In the genomic region with DNA sequence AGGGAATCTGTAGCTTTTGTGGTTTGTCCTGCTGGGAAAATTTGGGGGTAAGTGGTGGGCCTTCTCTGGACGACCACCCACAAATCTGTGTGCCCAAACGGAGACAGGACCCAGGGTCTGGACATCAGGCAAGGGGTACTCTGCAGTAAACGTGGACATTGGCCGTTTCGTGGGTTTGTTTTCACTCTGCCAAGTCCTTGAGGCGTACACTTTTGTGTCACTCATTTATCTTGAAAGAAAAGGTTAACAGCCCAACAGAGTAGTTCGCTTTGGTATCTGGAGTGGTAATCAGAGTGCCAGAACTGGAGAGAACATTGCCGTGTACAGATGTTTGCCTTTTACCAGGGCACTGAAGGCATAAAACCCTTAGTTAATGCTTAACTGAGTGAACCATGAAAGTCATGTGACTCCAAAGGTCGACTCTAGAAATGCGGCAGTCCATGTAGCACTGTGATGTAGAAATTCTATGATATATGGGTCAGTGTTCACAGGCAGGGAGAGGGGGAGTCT, we compare ENCODE assay signal across 6 cellular contexts. TPM values are rescaled to one million over a fixed set of nuclear protein-coding genes. Genes with fewer than 3 reads are reported as not detected.
DNase-seq lines count a peak whose midpoint lies in the region; ATAC-seq and TF ChIP-seq lines count a peak whose summit lies in the region.

No MANE protein-coding gene starts in this region.

- H3K4me3 ChIP-seq in adrenal gland: peak overlapping the region; percentile 7 to 93 (median 56)
- H3K4me3 ChIP-seq in mucosa of descending colon: peak overlapping the region; percentile 97

- H3K36me3 ChIP-seq in adrenal gland (replicated peaks in 1 of 2) (no peaks in the 10 kb centered on the region), mucosa of descending colon (ENCODE audit: low read depth) (no peaks in the 10 kb centered on the region)

- H3K4me1 ChIP-seq in adrenal gland (replicated peaks in 1 of 2): peaks cover 30 to 57% of the 10 kb centered on the region in 2 donors
- peaks cover 46% of the 10 kb centered on the region for H3K4me1 ChIP-seq in mucosa of descending colon (ENCODE audit: low read depth)

- H3K4me3 Mint-ChIP-seq in activated T-cell treated with anti-CD3 and anti-CD28 coated beads, Interleukin-2, amount 50 U/mL, for 4 hours: peak overlapping the region; percentile 89

- TF ChIP-seq CTCF in adrenal gland (IDR thresholded peaks at IDR 0.05) (peak in 1 of 6 experiments; percentile 1), mucosa of descending colon (IDR thresholded peaks at IDR 0.05) (no peak)

- no peak for DNase-seq in activated T-cell treated with anti-CD3 and anti-CD28 coated beads, Interleukin-2, amount 50 U/mL, for 4 hours
- DNase-seq in activated T-cell treated with anti-CD3 and anti-CD28 coated beads for 4 hours (no peak), adrenal gland (peak in 1 of 7 donors; percentile 60), mucosa of descending colon (peak in 1 of 3 donors; percentile 77), SIG-M5 (lab: John Stamatoyannopoulos, UW) (no peak)
- no peak for DNase-seq in stimulated activated CD8-positive, alpha-beta memory T cell treated with anti-CD3 and anti-CD28 coated beads, Interleukin-4, amount 100 ng/mL, for 48 hours

- ATAC-seq in activated T-cell treated with anti-CD3 and anti-CD28 coated beads, Interleukin-2, amount 50 U/mL, for 4 hours: no peak
- peak; percentile 68 for ATAC-seq in mucosa of descending colon

- H3K27ac ChIP-seq in adrenal gland: peak overlapping the region; percentile 89 to 99 (median 94)

- H3K27me3 ChIP-seq in adrenal gland: no peaks in the 10 kb centered on the region

- peaks cover 49% of the 10 kb centered on the region for H3K4me1 Mint-ChIP-seq in activated T-cell treated with anti-CD3 and anti-CD28 coated beads, Interleukin-2, amount 50 U/mL, for 4 hours (ENCODE audit: low read depth)

- no peaks in the 10 kb centered on the region for H3K36me3 Mint-ChIP-seq in activated T-cell treated with anti-CD3 and anti-CD28 coated beads, Interleukin-2, amount 50 U/mL, for 4 hours (ENCODE audit: insufficient read depth)

- H3K9me3 ChIP-seq in adrenal gland (replicated peaks in 1 of 3) (no peaks in the 10 kb centered on the region), mucosa of descending colon (no peaks in the 10 kb centered on the region)

- TF ChIP-seq POLR2A in adrenal gland (IDR thresholded peaks at IDR 0.05): peak in 1 of 2 donors; percentile 44

- intact Hi-C loops in adrenal gland (cut with DNase I) (no loop called here), mucosa of descending colon (cut with DNase I, micrococcal nuclease) (no loop called here)

- no peaks in the 10 kb centered on the region for H3K9me3 Mint-ChIP-seq in activated T-cell treated with anti-CD3 and anti-CD28 coated beads, Interleukin-2, amount 50 U/mL, for 4 hours

- 1 to 6% (median 4%) methylated on average over 10 of the region's 10 CpGs for WGBS in adrenal gland, 4 donors

- no peaks in the 10 kb centered on the region for H3K27me3 Mint-ChIP-seq in activated T-cell treated with anti-CD3 and anti-CD28 coated beads, Interleukin-2, amount 50 U/mL, for 4 hours (ENCODE audit: low read depth)

RNA-seq across cellular contexts. Expression of a gene that starts 15.4 kb away (rescaled TPM):
- 10 to 100 TPM; 27.3 to 29.3 (median 27.8) TPM for total RNA-seq in activated T-cell treated with anti-CD3 and anti-CD28 coated beads, Interleukin-2, amount 50 U/mL, for 4 hours
- total RNA-seq in adrenal gland (10 to 100 TPM; 42.0 to 66.0 (median 51.5) TPM), mucosa of descending colon (10 to 100 TPM; 72.2 to 94.7 (median 83.3) TPM)
- 10 to 100 TPM; 67.5 to 96.3 (median 86.3) TPM for polyA plus RNA-seq in adrenal gland

RNA-seq across cellular contexts. Expression of a gene that starts 15.6 kb away (rescaled TPM):
- 1 to 10 TPM; 1.2 to 1.5 (median 1.3) TPM for total RNA-seq in activated T-cell treated with anti-CD3 and anti-CD28 coated beads, Interleukin-2, amount 50 U/mL, for 4 hours
- total RNA-seq in adrenal gland (1 to 10 TPM; 1.8 to 3.7 (median 2.8) TPM), mucosa of descending colon (1 to 10 TPM; 1.9 TPM)
- polyA plus RNA-seq in adrenal gland: 1 to 10 TPM; 1.2 to 2.9 (median 1.3) TPM

RNA-seq across cellular contexts. Expression of a gene that starts 36.4 kb away (rescaled TPM):
- total RNA-seq in activated T-cell treated with anti-CD3 and anti-CD28 coated beads, Interleukin-2, amount 50 U/mL, for 4 hours: not detected
- total RNA-seq in adrenal gland (not detected), mucosa of descending colon (not detected)
- polyA plus RNA-seq in adrenal gland: not detected

RNA-seq across cellular contexts. Expression of a gene that starts 41.9 kb away (rescaled TPM):
- 10 to 100 TPM; 12.0 to 15.0 (median 14.8) TPM for total RNA-seq in activated T-cell treated with anti-CD3 and anti-CD28 coated beads, Interleukin-2, amount 50 U/mL, for 4 hours
- total RNA-seq in adrenal gland (10 to 100 TPM; 16.9 to 43.1 (median 20.4) TPM), mucosa of descending colon (10 to 100 TPM in 2 of 3 donors, 1 to 10 TPM in 1; 8.3 to 37.3 (median 10.8) TPM)
- polyA plus RNA-seq in adrenal gland: 10 to 100 TPM in 1 of 3 donors, 1 to 10 TPM in 2; 6.9 to 42.8 (median 9.2) TPM

RNA-seq across cellular contexts. Expression of a gene that starts 57.9 kb away (rescaled TPM):
- 1 to 10 TPM; 8.9 to 10.0 (median 9.2) TPM for total RNA-seq in activated T-cell treated with anti-CD3 and anti-CD28 coated beads, Interleukin-2, amount 50 U/mL, for 4 hours
- total RNA-seq in adrenal gland (10 to 100 TPM in 7 of 8 donors, 1 to 10 TPM in 1; 8.6 to 22.2 (median 12.4) TPM), mucosa of descending colon (10 to 100 TPM in 1 of 3 donors, 1 to 10 TPM in 2; 7.5 to 14.5 (median 8.0) TPM)
- 10 to 100 TPM in 1 of 3 donors, 1 to 10 TPM in 2; 4.1 to 15.4 (median 5.7) TPM for polyA plus RNA-seq in adrenal gland
